16 cellular contexts compared by ENCODE assay signal in genomic region chr3:141682007-141682406, GRCh38. TPM values are rescaled to one million over a fixed set of nuclear protein-coding genes. Genes with fewer than 3 reads are reported as not detected.
DNase-seq lines count a peak whose midpoint lies in the region; ATAC-seq and TF ChIP-seq lines count a peak whose summit lies in the region.
"Had no signal": no experiment of that assay in that cellular context is flagged by ENCODE, and none has a peak within 500 bp of the region (broad histone marks: within the 10 kb centered on the region; RNA-seq: fewer than 3 reads in every experiment).

No MANE protein-coding gene starts in this region.

- H3K36me3 ChIP-seq in left ventricle myocardium inferior, result no peaks in the 10 kb centered on the region
- no peaks in the 10 kb centered on the region for H3K36me3 ChIP-seq in heart left ventricle
- H3K36me3 ChIP-seq in subcutaneous abdominal adipose tissue (ENCODE audit: control insufficient read depth in 5 of 5, insufficient read depth in 5 of 5, low read length in 5 of 5), result no peaks in the 10 kb centered on the region

- TF ChIP-seq CTCF in left ventricle myocardium inferior (IDR thresholded peaks at IDR 0.05; ENCODE audit: borderline replicate concordance) (no peak), heart left ventricle (IDR thresholded peaks at IDR 0.05) (no peak)

- no peak for ATAC-seq in heart left ventricle
- no peak for ATAC-seq in activated T-helper 17 cell treated with anti-CD3 and anti-CD28 coated beads, Interleukin-2, amount 50 U/mL, for 72 hours (replicated peaks)
- ATAC-seq in GM18498 (IDR thresholded peaks at IDR 0.05; ENCODE audit: unreplicated experiment), result no peak
- ATAC-seq: HCT116 had no signal

- H3K4me3 ChIP-seq in left ventricle myocardium inferior (no peak overlapping the region), heart left ventricle (no peak overlapping the region), subcutaneous abdominal adipose tissue (ENCODE audit: low read depth in 1 of 5, low read length in 5 of 5) (no peak overlapping the region)

- peak overlapping the region; percentile 14 for H3K27ac Mint-ChIP-seq in activated T-helper 17 cell treated with anti-CD3 and anti-CD28 coated beads, Interleukin-2, amount 50 U/mL, for 72 hours
- H3K27ac Mint-ChIP-seq in activated T-helper 1 cell treated with anti-CD3 and anti-CD28 coated beads, Interleukin-12 subunit alpha, Interleukin-12 subunit beta, Interleukin-2, Interleukin-4 antibody, amounts not matched to agents 30 ng/mL and 10 ng/mL and 1 ng/mL, durations not matched to agents 14 hours and 24 hours and 36 hours, result no peak overlapping the region

- intact Hi-C loops in left ventricle myocardium inferior (cut with micrococcal nuclease) (no loop called here), heart left ventricle (cut with DNase I) (no loop called here)
- intact Hi-C loops in activated T-helper 1 cell treated with anti-CD3 and anti-CD28 coated beads, Interleukin-12 subunit alpha, Interleukin-12 subunit beta, Interleukin-2, Interleukin-4 antibody, amounts not matched to agents 30 ng/mL and 10 ng/mL and 1 ng/mL, durations not matched to agents 14 hours and 24 hours and 36 hours (cut with micrococcal nuclease), result no loop called here

- H3K4me1 Mint-ChIP-seq in activated T-helper 17 cell treated with anti-CD3 and anti-CD28 coated beads, Interleukin-2, amount 50 U/mL, for 72 hours, result peaks cover 20% of the 10 kb centered on the region
- H3K4me1 Mint-ChIP-seq in activated T-helper 1 cell treated with anti-CD3 and anti-CD28 coated beads, Interleukin-12 subunit alpha, Interleukin-12 subunit beta, Interleukin-2, Interleukin-4 antibody, amounts not matched to agents 30 ng/mL and 10 ng/mL and 1 ng/mL, durations not matched to agents 14 hours and 24 hours and 36 hours (ENCODE audit: low read depth), result peaks cover 12% of the 10 kb centered on the region

- H3K4me1 ChIP-seq in left ventricle myocardium inferior (peaks cover 37% of the 10 kb centered on the region), heart left ventricle (peaks cover 0 to 45% (median 14%) of the 10 kb centered on the region in 12 donors), subcutaneous abdominal adipose tissue (ENCODE audit: control insufficient read depth in 5 of 5, insufficient read depth in 5 of 5, low read length in 5 of 5) (peaks cover 6 to 33% (median 9%) of the 10 kb centered on the region in 5 donors)

- no peaks in the 10 kb centered on the region for H3K36me3 Mint-ChIP-seq in activated T-helper 17 cell treated with anti-CD3 and anti-CD28 coated beads, Interleukin-2, amount 50 U/mL, for 72 hours (ENCODE audit: low read depth)
- H3K36me3 Mint-ChIP-seq in activated T-helper 1 cell treated with anti-CD3 and anti-CD28 coated beads, Interleukin-12 subunit alpha, Interleukin-12 subunit beta, Interleukin-2, Interleukin-4 antibody, amounts not matched to agents 30 ng/mL and 10 ng/mL and 1 ng/mL, durations not matched to agents 14 hours and 24 hours and 36 hours (ENCODE audit: low read depth), result no peaks in the 10 kb centered on the region

- DNase-seq in left ventricle myocardium inferior, result no peak
- DNase-seq in heart left ventricle, result no peak
- DNase-seq in glomerular visceral epithelial cell (ENCODE audit: extremely low spot score), result peak; percentile 28
- no peak for DNase-seq in activated T-helper 1 cell treated with anti-CD3 and anti-CD28 coated beads, Interleukin-12 subunit alpha, Interleukin-12 subunit beta, Interleukin-2, Interleukin-4 antibody, amounts not matched to agents 30 ng/mL and 10 ng/mL and 1 ng/mL, durations not matched to agents 14 hours and 24 hours and 36 hours (ENCODE audit: low spot score)
- no peak for DNase-seq in DMS53 (lab: John Stamatoyannopoulos, UW)
- DNase-seq: C1 segment of cervical spinal cord, GDM1, NCI-H1694, NCI-H510A, NCI-H774, SHP77 had no signal

- WGBS in heart left ventricle, 4 donors, result 47 to 62% (median 55%) methylated on average over 3 of the region's 3 CpGs

- TF ChIP-seq POLR2A in heart left ventricle (IDR thresholded peaks at IDR 0.05), result no peak

- no peak overlapping the region for H3K4me3 Mint-ChIP-seq in activated T-helper 17 cell treated with anti-CD3 and anti-CD28 coated beads, Interleukin-2, amount 50 U/mL, for 72 hours
- H3K4me3 Mint-ChIP-seq in activated T-helper 1 cell treated with anti-CD3 and anti-CD28 coated beads, Interleukin-12 subunit alpha, Interleukin-12 subunit beta, Interleukin-2, Interleukin-4 antibody, amounts not matched to agents 30 ng/mL and 10 ng/mL and 1 ng/mL, durations not matched to agents 14 hours and 24 hours and 36 hours, result no peak overlapping the region

- H3K9me3 Mint-ChIP-seq in activated T-helper 17 cell treated with anti-CD3 and anti-CD28 coated beads, Interleukin-2, amount 50 U/mL, for 72 hours, result peaks cover 3% of the 10 kb centered on the region
- H3K9me3 Mint-ChIP-seq in activated T-helper 1 cell treated with anti-CD3 and anti-CD28 coated beads, Interleukin-12 subunit alpha, Interleukin-12 subunit beta, Interleukin-2, Interleukin-4 antibody, amounts not matched to agents 30 ng/mL and 10 ng/mL and 1 ng/mL, durations not matched to agents 14 hours and 24 hours and 36 hours, result no peaks in the 10 kb centered on the region

- H3K27ac ChIP-seq in left ventricle myocardium inferior (replicated peaks) (peak overlapping the region; percentile 28), heart left ventricle (no peak overlapping the region), subcutaneous abdominal adipose tissue (ENCODE audit: low read depth, low read length) (peak overlapping the region; percentile 6)
- H3K27ac ChIP-seq: SK-N-MC had no signal

- H3K27me3 ChIP-seq in left ventricle myocardium inferior (ENCODE audit: low read depth) (no peaks in the 10 kb centered on the region), heart left ventricle (no peaks in the 10 kb centered on the region), subcutaneous abdominal adipose tissue (ENCODE audit: control insufficient read depth in 5 of 5, insufficient read depth in 4 of 5, low read length in 5 of 5) (no peaks in the 10 kb centered on the region)

- no peak overlapping the region for H3K9ac ChIP-seq in subcutaneous abdominal adipose tissue (ENCODE audit: low read length in 5 of 5)

- H3K9me3 ChIP-seq in left ventricle myocardium inferior (replicated peaks), result no peaks in the 10 kb centered on the region
- H3K9me3 ChIP-seq in heart left ventricle, result no peaks in the 10 kb centered on the region
- no peaks in the 10 kb centered on the region for H3K9me3 ChIP-seq in subcutaneous abdominal adipose tissue (ENCODE audit: control insufficient read depth in 5 of 5, low read length in 5 of 5)

- no peaks in the 10 kb centered on the region for H3K27me3 Mint-ChIP-seq in activated T-helper 17 cell treated with anti-CD3 and anti-CD28 coated beads, Interleukin-2, amount 50 U/mL, for 72 hours
- peaks cover 2% of the 10 kb centered on the region for H3K27me3 Mint-ChIP-seq in activated T-helper 1 cell treated with anti-CD3 and anti-CD28 coated beads, Interleukin-12 subunit alpha, Interleukin-12 subunit beta, Interleukin-2, Interleukin-4 antibody, amounts not matched to agents 30 ng/mL and 10 ng/mL and 1 ng/mL, durations not matched to agents 14 hours and 24 hours and 36 hours (ENCODE audit: insufficient read depth)

RNA-seq across cellular contexts. Expression of gene RNF7, which starts 56.1 kb away (rescaled TPM):
- total RNA-seq in left ventricle myocardium inferior, result 89.6 TPM
- 10 to 100 TPM; 73.0 to 95.3 (median 79.4) TPM for total RNA-seq in heart left ventricle
- 100 to 1,000 TPM in 1 of 2 donors, 10 to 100 TPM in 1; 91.3 to 197 TPM for polyA plus RNA-seq in heart left ventricle
- total RNA-seq in activated T-helper 17 cell treated with anti-CD3 and anti-CD28 coated beads, Interleukin-2, amount 50 U/mL, for 72 hours, result 10 to 100 TPM; 55.5 to 80.2 TPM
- 70.5 and 70.9 TPM in 2 replicates for total RNA-seq in activated T-helper 1 cell treated with anti-CD3 and anti-CD28 coated beads, Interleukin-12 subunit alpha, Interleukin-12 subunit beta, Interleukin-2, Interleukin-4 antibody, amounts not matched to agents 30 ng/mL and 10 ng/mL and 1 ng/mL, durations not matched to agents 14 hours and 24 hours and 36 hours

Comparison
In these comparisons a context has a peak if more than half of its experiments do, and no peak if none do; other contexts are left out.
1. H3K27ac ChIP-seq: peak in left ventricle myocardium inferior (single experiment) and subcutaneous abdominal adipose tissue (single experiment); none in heart left ventricle (0 of 12).